Comparison of ENCODE assay signal across 8 cellular contexts in the genomic region with DNA sequence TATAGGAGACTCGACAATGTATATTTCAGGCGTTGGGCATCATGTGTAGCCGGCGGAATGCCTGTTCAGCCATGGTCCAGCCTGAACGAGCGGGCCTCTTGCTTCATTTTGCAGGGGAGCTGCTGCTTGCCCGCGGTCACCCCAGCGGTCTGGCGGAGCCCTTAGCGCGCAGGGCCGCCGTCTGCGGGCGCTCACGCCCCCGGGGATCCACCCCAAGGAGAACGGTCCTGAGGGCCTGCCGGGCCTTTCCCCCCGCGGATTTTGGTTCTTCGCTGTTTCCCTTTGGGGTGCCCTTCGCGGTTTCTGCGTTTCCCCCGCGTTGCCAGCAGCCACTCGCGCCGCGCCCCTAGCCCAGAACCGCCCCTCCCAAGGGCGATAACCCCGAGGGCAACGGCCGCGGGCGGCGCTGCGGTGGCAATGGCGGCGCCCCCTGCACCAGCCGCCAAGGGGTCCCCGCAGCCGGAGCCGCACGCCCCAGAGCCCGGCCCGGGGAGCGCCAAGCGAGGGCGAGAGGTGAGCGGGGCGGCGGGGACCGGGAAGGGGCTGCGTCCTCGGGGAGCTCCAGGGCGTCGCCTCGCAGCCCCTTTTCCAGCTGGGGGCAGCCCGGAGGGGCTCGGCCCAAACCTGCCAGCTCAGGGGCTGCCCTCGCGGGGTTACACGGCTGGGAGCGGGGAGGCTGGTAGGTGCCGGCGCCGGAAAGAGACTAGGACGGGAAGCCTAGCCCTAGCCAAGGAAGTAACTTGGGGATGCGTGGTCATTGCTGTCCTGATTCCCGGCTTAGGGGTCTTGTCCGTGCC.
DNase-seq lines count a peak whose midpoint lies in the region; ATAC-seq and TF ChIP-seq lines count a peak whose summit lies in the region.

A gene with protein sequence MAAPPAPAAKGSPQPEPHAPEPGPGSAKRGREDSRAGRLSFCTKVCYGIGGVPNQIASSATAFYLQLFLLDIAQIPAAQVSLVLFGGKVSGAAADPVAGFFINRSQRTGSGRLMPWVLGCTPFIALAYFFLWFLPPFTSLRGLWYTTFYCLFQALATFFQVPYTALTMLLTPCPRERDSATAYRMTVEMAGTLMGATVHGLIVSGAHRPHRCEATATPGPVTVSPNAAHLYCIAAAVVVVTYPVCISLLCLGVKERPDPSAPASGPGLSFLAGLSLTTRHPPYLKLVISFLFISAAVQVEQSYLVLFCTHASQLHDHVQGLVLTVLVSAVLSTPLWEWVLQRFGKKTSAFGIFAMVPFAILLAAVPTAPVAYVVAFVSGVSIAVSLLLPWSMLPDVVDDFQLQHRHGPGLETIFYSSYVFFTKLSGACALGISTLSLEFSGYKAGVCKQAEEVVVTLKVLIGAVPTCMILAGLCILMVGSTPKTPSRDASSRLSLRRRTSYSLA (plus strand): TSS at position 406 of the 797 bp plus-strand sequence. CDS start 12 bp downstream, at position 418.

- peak; percentile 39 for ATAC-seq in stimulated activated effector memory CD8-positive, alpha-beta T cell treated with anti-CD3 and anti-CD28 coated beads, Interleukin-12 subunit alpha, Interleukin-12 subunit beta, amount 100 ng/mL, for 72 hours
- ATAC-seq in HG02840 (IDR thresholded peaks at IDR 0.05; ENCODE audit: low FRiP score, unreplicated experiment) (no peak), GM21825 (IDR thresholded peaks at IDR 0.05; ENCODE audit: unreplicated experiment) (no peak)

- no peak for TF ChIP-seq CTCF in HFF-Myc (IDR thresholded peaks at IDR 0.05; ENCODE audit: low read depth, low read length, missing control alignments)
- TF ChIP-seq CTCF in brain microvascular endothelial cell (IDR thresholded peaks at IDR 0.05; ENCODE audit: low read depth, low read length, missing control alignments): no peak

- in situ Hi-C loops in brain microvascular endothelial cell (cut with HindIII; ENCODE audit: low pct_ligation_motif_present, low sequenced_read_pairs): no loop called here

- H3K4me3 Mint-ChIP-seq in stimulated activated effector memory CD8-positive, alpha-beta T cell treated with anti-CD3 and anti-CD28 coated beads, Interleukin-12 subunit alpha, Interleukin-12 subunit beta, amount 100 ng/mL, for 72 hours: no peak within 1 kb of the TSS
- H3K4me3 Mint-ChIP-seq in activated T-cell treated with anti-CD3 and anti-CD28 coated beads, Interleukin-2, amount 50 U/mL, for 24 hours: no peak within 1 kb of the TSS

- H3K4me3 ChIP-seq in HFF-Myc (replicated peaks; ENCODE audit: low read depth, low read length) (peak within 1 kb of the TSS; percentile 35), brain microvascular endothelial cell (ENCODE audit: low read depth, low read length) (peak within 1 kb of the TSS; percentile 50)

- no peaks in the 10 kb centered on the region for H3K36me3 Mint-ChIP-seq in stimulated activated effector memory CD8-positive, alpha-beta T cell treated with anti-CD3 and anti-CD28 coated beads, Interleukin-12 subunit alpha, Interleukin-12 subunit beta, amount 100 ng/mL, for 72 hours
- no peaks in the 10 kb centered on the region for H3K36me3 Mint-ChIP-seq in activated T-cell treated with anti-CD3 and anti-CD28 coated beads, Interleukin-2, amount 50 U/mL, for 24 hours (ENCODE audit: low read depth)

- H3K27ac ChIP-seq in brain microvascular endothelial cell: no peak within 1 kb of the TSS

- no peak within 1 kb of the TSS for H3K27ac Mint-ChIP-seq in stimulated activated effector memory CD8-positive, alpha-beta T cell treated with anti-CD3 and anti-CD28 coated beads, Interleukin-12 subunit alpha, Interleukin-12 subunit beta, amount 100 ng/mL, for 72 hours
- H3K27ac Mint-ChIP-seq in activated T-cell treated with anti-CD3 and anti-CD28 coated beads, Interleukin-2, amount 50 U/mL, for 24 hours: no peak within 1 kb of the TSS

- DNase-seq in HFF-Myc (ENCODE audit: extremely low read depth, low read depth): no peak
- DNase-seq in brain microvascular endothelial cell: no peak
- peak; percentile 13 for DNase-seq in iris pigment epithelial cell (ENCODE audit: low read depth)
- no peak for DNase-seq in stimulated activated effector memory CD8-positive, alpha-beta T cell treated with anti-CD3 and anti-CD28 coated beads, Interleukin-12 subunit alpha, Interleukin-12 subunit beta, amount 100 ng/mL, for 72 hours (ENCODE audit: low spot score in 2 of 2)
- DNase-seq in activated T-cell treated with anti-CD3 and anti-CD28 coated beads, Interleukin-2, amount 50 U/mL, for 24 hours: no peak
- DNase-seq in AML-193 (lab: John Stamatoyannopoulos, UW): no peak

- H3K9me3 Mint-ChIP-seq in stimulated activated effector memory CD8-positive, alpha-beta T cell treated with anti-CD3 and anti-CD28 coated beads, Interleukin-12 subunit alpha, Interleukin-12 subunit beta, amount 100 ng/mL, for 72 hours: no peaks in the 10 kb centered on the region
- H3K9me3 Mint-ChIP-seq in activated T-cell treated with anti-CD3 and anti-CD28 coated beads, Interleukin-2, amount 50 U/mL, for 24 hours: no peaks in the 10 kb centered on the region

- H3K4me1 Mint-ChIP-seq in stimulated activated effector memory CD8-positive, alpha-beta T cell treated with anti-CD3 and anti-CD28 coated beads, Interleukin-12 subunit alpha, Interleukin-12 subunit beta, amount 100 ng/mL, for 72 hours: peaks cover 8% of the 10 kb centered on the region
- H3K4me1 Mint-ChIP-seq in activated T-cell treated with anti-CD3 and anti-CD28 coated beads, Interleukin-2, amount 50 U/mL, for 24 hours (ENCODE audit: low read depth): peaks cover 3% of the 10 kb centered on the region

- peaks cover 38% of the 10 kb centered on the region for H3K27me3 Mint-ChIP-seq in activated T-cell treated with anti-CD3 and anti-CD28 coated beads, Interleukin-2, amount 50 U/mL, for 24 hours

- no peaks in the 10 kb centered on the region for H3K36me3 ChIP-seq in brain microvascular endothelial cell (replicated peaks)

- no peaks in the 10 kb centered on the region for H3K27me3 ChIP-seq in brain microvascular endothelial cell (replicated peaks)
